Comparison of ENCODE assay signal across 8 cellular contexts in genomic region chr1:20696397-20697333, GRCh38. TPM values are rescaled to one million over a fixed set of nuclear protein-coding genes. Genes with fewer than 3 reads are reported as not detected.
DNase-seq lines count a peak whose midpoint lies in the region.

No MANE protein-coding gene starts in this region.

- WGBS in mesendoderm (ENCODE audit: extremely low coverage, insufficient coverage, low lambda C conversion rate) = no CpG with 5 or more reads among the region's 46 CpGs

- H4K8ac ChIP-seq in mesendoderm (ENCODE audit: low read depth, low read length) = no peak overlapping the region

- H3K9ac ChIP-seq in HUES6 (ENCODE audit: low read length) (peak overlapping the region; percentile 76), NT2/D1 (ENCODE audit: insufficient read length, low read depth) (peak overlapping the region; percentile 71), endocrine pancreas (ENCODE audit: control insufficient read depth, insufficient read depth, low read length) (peak overlapping the region; percentile 84), mesendoderm (ENCODE audit: low read length) (peak overlapping the region; percentile 64)

- H2BK15ac ChIP-seq in mesendoderm (replicated peaks; ENCODE audit: low read depth) = no peak overlapping the region

- H3K27me3 ChIP-seq in HUES6 (ENCODE audit: control insufficient read depth, insufficient read depth, low read length) = no peaks in the 10 kb centered on the region
- H3K27me3 ChIP-seq in NT2/D1 (ENCODE audit: insufficient read depth, insufficient read length) = no peaks in the 10 kb centered on the region
- no peaks in the 10 kb centered on the region for H3K27me3 ChIP-seq in endocrine pancreas (ENCODE audit: control insufficient read depth, insufficient read depth, low read length)
- H3K27me3 ChIP-seq in mesendoderm (ENCODE audit: insufficient read depth, low read length, poor library complexity) = no peaks in the 10 kb centered on the region

- peak; percentile 35 for DNase-seq in NK-92 treated with Interleukin-12 subunit alpha and Interleukin-12 subunit beta, amount 100 ng/mL, for 24 hours (lab: John Stamatoyannopoulos, UW)
- no peak for DNase-seq in NK-92 (lab: John Stamatoyannopoulos, UW; ENCODE audit: unreplicated experiment)
- peak; percentile 48 for DNase-seq in NT2/D1 (ENCODE audit: low read depth, low spot score)
- peak; percentile 20 for DNase-seq in activated CD8-positive, alpha-beta memory T cell treated with anti-CD3 and anti-CD28 coated beads, Interleukin-2, amount 50 U/mL, for 1 hour (ENCODE audit: extremely low read depth)
- DNase-seq in mesendoderm = peak; percentile 94
- DNase-seq in stimulated activated CD4-positive, alpha-beta T cell treated with anti-CD3 and anti-CD28 coated beads, TNF-alpha, amount 100 ng/mL, for 48 hours (ENCODE audit: low read depth in 3 of 3) = peak; percentile 50 to 71 (median 62)

- H3K36me3 ChIP-seq in HUES6 (ENCODE audit: control insufficient read depth, insufficient read depth, low read length) = no peaks in the 10 kb centered on the region
- H3K36me3 ChIP-seq in NT2/D1 (ENCODE audit: insufficient read depth, insufficient read length, low read length) = peaks cover 5% of the 10 kb centered on the region
- H3K36me3 ChIP-seq in endocrine pancreas (ENCODE audit: control insufficient read depth, insufficient read depth, low read length) = no peaks in the 10 kb centered on the region
- no peaks in the 10 kb centered on the region for H3K36me3 ChIP-seq in mesendoderm (ENCODE audit: control insufficient read depth, insufficient read depth, low read length)

- H3K4ac ChIP-seq in mesendoderm (ENCODE audit: low read depth, low read length) = no peak overlapping the region

- H3K27ac ChIP-seq in HUES6 (ENCODE audit: low read depth, low read length) (no peak overlapping the region; the same call in 1 of the 2 replicates), mesendoderm (ENCODE audit: low read depth, low read length) (no peak overlapping the region)

- H3K79me1 ChIP-seq in mesendoderm (ENCODE audit: low read length) = no peaks in the 10 kb centered on the region

- H2BK5ac ChIP-seq in mesendoderm (ENCODE audit: low read length) = no peak overlapping the region

- H3K18ac ChIP-seq in mesendoderm (ENCODE audit: low read length) = no peak overlapping the region

- H3K9me3 ChIP-seq in HUES6 (ENCODE audit: control insufficient read depth, insufficient read depth, low read depth, low read length) (no peaks in the 10 kb centered on the region), NT2/D1 (ENCODE audit: insufficient read depth, low read length) (no peaks in the 10 kb centered on the region), endocrine pancreas (ENCODE audit: control insufficient read depth, low read length) (no peaks in the 10 kb centered on the region)

- no peak overlapping the region for H4K5ac ChIP-seq in mesendoderm (ENCODE audit: low read length)

- peaks cover 11% of the 10 kb centered on the region; the same call in 1 of the 2 replicates for H3K4me1 ChIP-seq in HUES6 (ENCODE audit: control insufficient read depth, insufficient read depth, low read length)
- H3K4me1 ChIP-seq in NT2/D1 (ENCODE audit: insufficient read depth, insufficient read length) = peaks cover 9% of the 10 kb centered on the region
- no peaks in the 10 kb centered on the region for H3K4me1 ChIP-seq in endocrine pancreas (ENCODE audit: control insufficient read depth, insufficient read depth, low read length)
- H3K4me1 ChIP-seq in mesendoderm (ENCODE audit: control insufficient read depth, low read depth, low read length) = no peaks in the 10 kb centered on the region

- H3K56ac ChIP-seq in mesendoderm (ENCODE audit: low read length) = peak overlapping the region; percentile 86

- no peaks in the 10 kb centered on the region for H3K79me2 ChIP-seq in mesendoderm (ENCODE audit: control insufficient read depth, insufficient read depth, low read length)

- H3K4me3 ChIP-seq in HUES6 (ENCODE audit: low read depth, low read length) = peak overlapping the region; percentile 74
- H3K4me3 ChIP-seq in NT2/D1 (ENCODE audit: insufficient read length, low read depth) = peak overlapping the region; percentile 36
- H3K4me3 ChIP-seq in endocrine pancreas (ENCODE audit: control insufficient read depth, insufficient read depth, low read length) = no peak overlapping the region
- peak overlapping the region; percentile 36 for H3K4me3 ChIP-seq in mesendoderm (ENCODE audit: low read length)

- no peak overlapping the region for H3K23ac ChIP-seq in mesendoderm (ENCODE audit: low read length)

- no peak overlapping the region for H2AK5ac ChIP-seq in mesendoderm (ENCODE audit: low read length)

- H3K4me2 ChIP-seq in mesendoderm (ENCODE audit: low read length) = peak overlapping the region; percentile 91

- H2BK120ac ChIP-seq in mesendoderm (ENCODE audit: low read depth, low read length) = no peak overlapping the region

RNA-seq across cellular contexts. Expression of gene KIF17, which starts 21.1 kb away (rescaled TPM):
- polyA plus RNA-seq in mesendoderm (2013, experiment 1 of 2) = 2.7 TPM
- polyA plus RNA-seq in mesendoderm (2013, experiment 2 of 2) = 2.1 TPM

RNA-seq across cellular contexts. Expression of gene DDOST, which starts 35.5 kb away (rescaled TPM):
- 157 TPM for polyA plus RNA-seq in mesendoderm (2013, experiment 1 of 2)
- polyA plus RNA-seq in mesendoderm (2013, experiment 2 of 2) = 157 TPM

RNA-seq across cellular contexts. Expression of gene SH2D5, which starts 35.8 kb away (rescaled TPM):
- 2.3 TPM for polyA plus RNA-seq in mesendoderm (2013, experiment 1 of 2)
- polyA plus RNA-seq in mesendoderm (2013, experiment 2 of 2) = 2.2 TPM
